19 cellular contexts compared by ENCODE assay signal in genomic region chr1:176364231-176364905, GRCh38.
"Had no signal": no experiment of that assay in that cellular context is flagged by ENCODE, and none has a peak within 500 bp of the region (broad histone marks: within the 10 kb centered on the region; RNA-seq: fewer than 3 reads in every experiment).

No MANE protein-coding gene starts in this region.

- H3K9me3 ChIP-seq: pancreas, testis had no signal

- H3K27me3 Mint-ChIP-seq: activated CD4-positive, alpha-beta memory T cell treated with anti-CD3 and anti-CD28 coated beads for 36 hours; activated naive CD8-positive, alpha-beta T cell treated with anti-CD3 and anti-CD28 coated beads for 36 hours; naive B cell; stimulated activated memory B cell treated with anti-CD40 and anti-IgM and Interleukin-4, amounts not matched to agents 10 μg/mL and 1 μg/mL and 100 μg/mL, for 72 hours had no signal

- H3K4me3 Mint-ChIP-seq: activated CD4-positive, alpha-beta memory T cell treated with anti-CD3 and anti-CD28 coated beads for 36 hours; activated naive CD8-positive, alpha-beta T cell treated with anti-CD3 and anti-CD28 coated beads for 36 hours; activated T-helper 1 cell treated with anti-CD3 and anti-CD28 coated beads, Interleukin-12 subunit alpha, Interleukin-12 subunit beta, Interleukin-2, Interleukin-4 antibody, amounts not matched to agents 30 ng/mL and 10 ng/mL and 1 ng/mL, durations not matched to agents 14 hours and 24 hours and 36 hours; naive B cell; stimulated activated memory B cell treated with anti-CD40 and anti-IgM and Interleukin-4, amounts not matched to agents 10 μg/mL and 1 μg/mL and 100 μg/mL, for 72 hours; type B pancreatic cell had no signal

- H3K4me2 ChIP-seq: smooth muscle cell had no signal

- H3K4me1 Mint-ChIP-seq: activated naive CD8-positive, alpha-beta T cell treated with anti-CD3 and anti-CD28 coated beads for 36 hours; naive B cell; stimulated activated memory B cell treated with anti-CD40 and anti-IgM and Interleukin-4, amounts not matched to agents 10 μg/mL and 1 μg/mL and 100 μg/mL, for 72 hours had no signal

- DNase-seq: activated CD4-positive, alpha-beta memory T cell treated with anti-CD3 and anti-CD28 coated beads for 36 hours; activated CD4-positive, alpha-beta T cell treated with anti-CD3 and anti-CD28 coated beads for 1 hour; activated naive CD8-positive, alpha-beta T cell treated with anti-CD3 and anti-CD28 coated beads for 36 hours; activated T-cell treated with anti-CD3 and anti-CD28 coated beads for 4 hours; amniotic stem cell; effector CD8-positive, alpha-beta T cell; hippocampal formation; left ventricle myocardium inferior; mammary epithelial cell; naive B cell; pancreas; stimulated activated CD4-positive, alpha-beta T cell treated with anti-CD3 and anti-CD28 coated beads, Interleukin-4, amount 100 ng/mL, for 1 hour; T1000; testis had no signal

- H3K4me1 ChIP-seq: left ventricle myocardium inferior, pancreas, testis had no signal

- H3K27me3 ChIP-seq: pancreas, testis had no signal

- H3K36me3 ChIP-seq: left ventricle myocardium inferior, pancreas had no signal

- H3K9me3 Mint-ChIP-seq: activated naive CD8-positive, alpha-beta T cell treated with anti-CD3 and anti-CD28 coated beads for 36 hours; activated T-helper 1 cell treated with anti-CD3 and anti-CD28 coated beads, Interleukin-12 subunit alpha, Interleukin-12 subunit beta, Interleukin-2, Interleukin-4 antibody, amounts not matched to agents 30 ng/mL and 10 ng/mL and 1 ng/mL, durations not matched to agents 14 hours and 24 hours and 36 hours; stimulated activated memory B cell treated with anti-CD40 and anti-IgM and Interleukin-4, amounts not matched to agents 10 μg/mL and 1 μg/mL and 100 μg/mL, for 72 hours; type B pancreatic cell had no signal

- ATAC-seq: sciatic nerve; stimulated activated memory B cell treated with anti-CD40 and anti-IgM and Interleukin-4, amounts not matched to agents 10 μg/mL and 1 μg/mL and 100 μg/mL, for 72 hours had no signal

- H3K27ac ChIP-seq: left ventricle myocardium inferior, pancreas, testis had no signal

- H3K27ac Mint-ChIP-seq: activated CD4-positive, alpha-beta memory T cell treated with anti-CD3 and anti-CD28 coated beads for 36 hours; activated naive CD8-positive, alpha-beta T cell treated with anti-CD3 and anti-CD28 coated beads for 36 hours; activated T-helper 1 cell treated with anti-CD3 and anti-CD28 coated beads, Interleukin-12 subunit alpha, Interleukin-12 subunit beta, Interleukin-2, Interleukin-4 antibody, amounts not matched to agents 30 ng/mL and 10 ng/mL and 1 ng/mL, durations not matched to agents 14 hours and 24 hours and 36 hours; naive B cell; stimulated activated memory B cell treated with anti-CD40 and anti-IgM and Interleukin-4, amounts not matched to agents 10 μg/mL and 1 μg/mL and 100 μg/mL, for 72 hours; type B pancreatic cell had no signal

- H3K4me3 ChIP-seq: left ventricle myocardium inferior, pancreas, smooth muscle cell, testis had no signal

- H3K36me3 Mint-ChIP-seq: activated CD4-positive, alpha-beta memory T cell treated with anti-CD3 and anti-CD28 coated beads for 36 hours; activated naive CD8-positive, alpha-beta T cell treated with anti-CD3 and anti-CD28 coated beads for 36 hours; naive B cell; stimulated activated memory B cell treated with anti-CD40 and anti-IgM and Interleukin-4, amounts not matched to agents 10 μg/mL and 1 μg/mL and 100 μg/mL, for 72 hours; type B pancreatic cell had no signal
